In the genomic region with DNA sequence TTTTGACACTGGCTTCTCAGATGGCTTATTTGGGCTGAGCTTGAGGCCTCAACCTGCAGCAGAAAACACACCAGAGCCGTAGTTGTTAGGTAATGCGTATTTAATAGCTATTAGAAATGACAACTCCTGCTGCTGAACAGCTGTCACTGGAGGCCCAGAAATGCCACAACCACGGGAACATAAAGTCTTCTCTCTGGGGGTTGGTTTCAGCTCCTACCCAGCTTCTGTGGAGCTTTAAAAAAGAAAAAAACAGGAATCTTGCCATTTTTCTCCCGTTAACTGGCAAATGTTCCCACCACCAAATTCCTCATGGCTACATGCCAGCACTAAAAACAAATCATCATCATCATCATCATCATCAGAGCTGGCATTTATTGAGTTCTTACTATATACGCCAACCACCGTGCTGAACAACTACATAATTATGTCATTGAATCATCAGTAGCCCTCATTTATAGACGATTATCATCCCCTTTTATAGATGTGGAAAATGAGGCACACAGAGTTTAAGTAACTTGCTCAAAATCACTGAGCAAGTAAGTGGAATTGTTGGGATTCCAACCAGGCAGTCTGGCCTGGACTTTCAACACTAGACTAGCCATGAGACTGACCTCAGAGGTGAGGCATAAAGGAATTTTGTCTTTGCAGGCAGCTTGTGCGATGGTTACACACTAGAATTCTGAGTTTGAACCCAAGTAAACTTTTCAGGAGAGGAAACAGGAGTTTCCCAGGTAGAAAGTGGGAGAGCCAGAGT, we compare ENCODE assay signal across 14 cellular contexts.
DNase-seq lines count a peak whose midpoint lies in the region; ATAC-seq and TF ChIP-seq lines count a peak whose summit lies in the region.
"Had no signal": no experiment of that assay in that cellular context is flagged by ENCODE, and none has a peak within 500 bp of the region (broad histone marks: within the 10 kb centered on the region; RNA-seq: fewer than 3 reads in every experiment).

No MANE protein-coding gene starts in this region.

- no peaks in the 10 kb centered on the region for H3K36me3 ChIP-seq in osteoblast (ENCODE audit: insufficient read depth, low read length)
- no peaks in the 10 kb centered on the region for H3K36me3 ChIP-seq in effector memory CD4-positive, alpha-beta T cell (ENCODE audit: control insufficient read depth, insufficient read depth, low read length)
- H3K36me3 ChIP-seq: sigmoid colon had no signal

- no peaks in the 10 kb centered on the region for H3K79me2 ChIP-seq in osteoblast (ENCODE audit: insufficient read depth, low read length)

- no peak overlapping the region for H2AFZ ChIP-seq in osteoblast (ENCODE audit: low read length)

- no peak overlapping the region for H3K4me2 ChIP-seq in osteoblast (ENCODE audit: insufficient read depth, low read length)

- peaks cover 21% of the 10 kb centered on the region for H3K4me1 ChIP-seq in osteoblast (ENCODE audit: insufficient read depth, low read length)
- no peaks in the 10 kb centered on the region for H3K4me1 ChIP-seq in effector memory CD4-positive, alpha-beta T cell (ENCODE audit: control insufficient read depth, insufficient read depth, low read length, poor library complexity, severe bottlenecking)

- no peaks in the 10 kb centered on the region for H3K27me3 ChIP-seq in osteoblast (ENCODE audit: insufficient read depth, low read length)
- H3K27me3 ChIP-seq in effector memory CD4-positive, alpha-beta T cell (replicated peaks; ENCODE audit: control insufficient read depth, insufficient read depth, low read length, poor library complexity, severe bottlenecking): no peaks in the 10 kb centered on the region
- H3K27me3 ChIP-seq: sigmoid colon had no signal

- H4K20me1 ChIP-seq in osteoblast (ENCODE audit: insufficient read depth, low read length): no peaks in the 10 kb centered on the region

- no peak for TF ChIP-seq CTCF in osteoblast (IDR thresholded peaks at IDR 0.05; ENCODE audit: extremely low read depth, low read depth, low read length)

- ATAC-seq in HG03457 (IDR thresholded peaks at IDR 0.05; ENCODE audit: unreplicated experiment): no peak
- ATAC-seq in HG03025 (IDR thresholded peaks at IDR 0.05; ENCODE audit: low FRiP score, unreplicated experiment): no peak
- ATAC-seq: activated CD8-positive, alpha-beta T cell treated with anti-CD3 and anti-CD28 coated beads for 36 hours; T-cell had no signal

- H3K9me3 ChIP-seq in osteoblast (ENCODE audit: low read depth, low read length): no peaks in the 10 kb centered on the region
- H3K9me3 ChIP-seq in effector memory CD4-positive, alpha-beta T cell (ENCODE audit: control insufficient read depth, low read length): no peaks in the 10 kb centered on the region
- H3K9me3 ChIP-seq: sigmoid colon had no signal

- H3K27ac ChIP-seq in osteoblast (ENCODE audit: low read depth, low read length): peak overlapping the region; percentile 29
- H3K27ac ChIP-seq in effector memory CD4-positive, alpha-beta T cell (ENCODE audit: insufficient read depth, low read length, poor library complexity, severe bottlenecking): no peak overlapping the region
- H3K27ac ChIP-seq: coronary artery had no signal

- no peak overlapping the region for H3K4me3 ChIP-seq in osteoblast (ENCODE audit: insufficient read depth, low read length)
- H3K4me3 ChIP-seq in effector memory CD4-positive, alpha-beta T cell (ENCODE audit: insufficient read depth, low read depth, low read length, poor library complexity, severe bottlenecking): no peak overlapping the region
- H3K4me3 ChIP-seq: coronary artery, sigmoid colon had no signal

- DNase-seq in ELR (ENCODE audit: low read depth): peak; percentile 33
- peak; percentile 47 for DNase-seq in LoVo (ENCODE audit: low spot score)
- DNase-seq in astrocyte of the hippocampus (ENCODE audit: low read depth, low spot score): peak; percentile 75
- peak; percentile 55 for DNase-seq in osteoblast (ENCODE audit: insufficient read length, low spot score, missing footprints)
- DNase-seq in activated T-cell treated with anti-CD3 and anti-CD28 coated beads for 4 hours: no peak
- no peak for DNase-seq in effector memory CD4-positive, alpha-beta T cell
- DNase-seq: activated CD8-positive, alpha-beta T cell treated with anti-CD3 and anti-CD28 coated beads for 36 hours; activated naive CD4-positive, alpha-beta T cell treated with anti-CD3 and anti-CD28 coated beads for 36 hours; NCI-H1436 treated with DMSO at 0.1 percent for 48 hours; sigmoid colon; T-cell had no signal

Comparison
In these comparisons a context has a peak if more than half of its experiments do, and no peak if none do; other contexts are left out.
1. DNase-seq: peak in ELR (single experiment), LoVo (single experiment), astrocyte of the hippocampus (single experiment) and osteoblast (single experiment); none in activated T-cell treated with anti-CD3 and anti-CD28 coated beads for 4 hours (single experiment) and effector memory CD4-positive, alpha-beta T cell (0 of 3).